Comparison of ENCODE assay signal across 1 cellular context in genomic region chr16:85844786-85845185, GRCh38.
TF ChIP-seq lines count a peak whose summit lies in the region.

No MANE protein-coding gene starts in this region.

TF ChIP-seq in HepG2, 621 proteins besides CTCF, POLR2A, EP300 and RAD21 (continued from another document and continues in another):
- TF ChIP-seq ARID4A (CRISPR knock-in tag; IDR thresholded peaks at IDR 0.05; ENCODE audit: borderline replicate concordance) (peak; percentile 33; the same call in 1 of the 2 replicates), THAP7 (CRISPR knock-in tag; IDR thresholded peaks at IDR 0.05) (no peak), ZNF232 (CRISPR knock-in tag; IDR thresholded peaks at IDR 0.05; ENCODE audit: borderline replicate concordance) (no peak), ZSCAN9 (CRISPR knock-in tag; IDR thresholded peaks at IDR 0.05; ENCODE audit: borderline replicate concordance) (0 out of 2 replicates have a peak, but pooled peaks have one; percentile 36), ISX (CRISPR knock-in tag; conservative IDR thresholded peaks at IDR 0.05) (no peak), ZNF260 (CRISPR knock-in tag; IDR thresholded peaks at IDR 0.05; ENCODE audit: borderline replicate concordance, low read depth) (no peak), MTF2 (CRISPR knock-in tag; IDR thresholded peaks at IDR 0.05; ENCODE audit: borderline replicate concordance) (no peak), NFE2L2 (IDR thresholded peaks at IDR 0.05; ENCODE audit: low read length) (no peak), ESRRA (CRISPR knock-in tag; IDR thresholded peaks at IDR 0.05; ENCODE audit: low read depth) (peak; percentile 97), SP4 (CRISPR knock-in tag; IDR thresholded peaks at IDR 0.05) (no peak), KLF11 (CRISPR knock-in tag; IDR thresholded peaks at IDR 0.05) (no peak), ZNF576 (CRISPR knock-in tag; IDR thresholded peaks at IDR 0.05) (no peak), ZBTB43 (CRISPR knock-in tag; conservative IDR thresholded peaks at IDR 0.05) (no peak), ADNP (CRISPR knock-in tag; IDR thresholded peaks at IDR 0.05) (no peak), ASH2L (IDR thresholded peaks at IDR 0.05; ENCODE audit: insufficient read length, low read depth, low read length) (no peak), TFDP2 (CRISPR knock-in tag; IDR thresholded peaks at IDR 0.05) (no peak), EHMT2 (IDR thresholded peaks at IDR 0.05; ENCODE audit: borderline replicate concordance, low read depth, low read length) (no peak), SNAI1 (CRISPR knock-in tag; IDR thresholded peaks at IDR 0.05; ENCODE audit: borderline replicate concordance) (no peak), ZBTB14 (CRISPR knock-in tag; IDR thresholded peaks at IDR 0.05) (no peak), PBX3 (CRISPR knock-in tag; IDR thresholded peaks at IDR 0.05; ENCODE audit: borderline replicate concordance) (no peak), ZNF704 (CRISPR knock-in tag; IDR thresholded peaks at IDR 0.05; ENCODE audit: borderline replicate concordance) (no peak), SP140L (CRISPR knock-in tag; IDR thresholded peaks at IDR 0.05; ENCODE audit: borderline replicate concordance) (no peak), ZNF281 (CRISPR knock-in tag; IDR thresholded peaks at IDR 0.05; ENCODE audit: borderline replicate concordance) (no peak), ZSCAN21 (CRISPR knock-in tag; IDR thresholded peaks at IDR 0.05; ENCODE audit: borderline replicate concordance) (no peak), ZNF556 (CRISPR knock-in tag; IDR thresholded peaks at IDR 0.05; ENCODE audit: borderline replicate concordance) (0 out of 2 replicates have a peak, but pooled peaks have one; percentile 7), ZNF570 (CRISPR knock-in tag; IDR thresholded peaks at IDR 0.05; ENCODE audit: borderline replicate concordance) (no peak), FOXO4 (CRISPR knock-in tag; conservative IDR thresholded peaks at IDR 0.05) (0 out of 2 replicates have a peak, but pooled peaks have one; percentile 21), SRY (CRISPR knock-in tag; IDR thresholded peaks at IDR 0.05) (no peak), KIAA2018 (CRISPR knock-in tag; IDR thresholded peaks at IDR 0.05; ENCODE audit: borderline replicate concordance) (no peak)
